ENCODE assay signal across 29 cellular contexts in the genomic region with DNA sequence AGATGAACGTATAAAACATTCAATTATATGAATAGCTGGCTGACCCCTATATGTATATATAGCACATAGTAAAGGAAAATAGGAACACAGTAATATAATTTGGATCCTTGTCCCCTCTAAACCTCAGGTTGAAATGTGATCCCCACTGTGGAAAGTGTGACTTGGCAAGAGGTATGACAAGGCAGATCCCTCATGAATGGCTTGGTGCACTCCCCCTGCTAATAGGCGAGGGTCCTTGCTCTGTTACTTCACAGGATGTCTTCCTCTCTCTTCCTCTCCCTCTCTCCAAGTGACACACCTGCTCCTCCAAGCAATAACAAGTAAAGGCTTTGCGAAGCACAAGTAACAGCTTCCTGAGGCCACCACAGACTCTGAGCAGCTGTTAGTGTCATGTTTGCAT. TPM values are rescaled to one million over a fixed set of nuclear protein-coding genes. Genes with fewer than 3 reads are reported as not detected.
A peak's percentile ranks its signal among the peaks of the same experiment; 100 is the strongest.
DNase-seq lines count a peak whose midpoint lies in the region; ATAC-seq, FAIRE-seq and TF ChIP-seq lines count a peak whose summit lies in the region.
"Had no signal": no experiment of that assay in that cellular context is flagged by ENCODE, and none has a peak within 500 bp of the region (broad histone marks: within the 10 kb centered on the region; RNA-seq: fewer than 3 reads in every experiment).

No MANE protein-coding gene starts in this region.

- peaks cover 65% of the 10 kb centered on the region for H3K4me1 Mint-ChIP-seq in CD8-positive, alpha-beta T cell (ENCODE audit: low read depth)
- peaks cover 63% of the 10 kb centered on the region for H3K4me1 Mint-ChIP-seq in activated naive CD8-positive, alpha-beta T cell treated with anti-CD3 and anti-CD28 coated beads, Interleukin-2, amount 50 U/mL, for 24 hours
- peaks cover 2% of the 10 kb centered on the region for H3K4me1 Mint-ChIP-seq in progenitor cell of endocrine pancreas (ENCODE audit: low read depth)
- H3K4me1 Mint-ChIP-seq: mesothelial cell of epicardium had no signal

- H3K27me3 Mint-ChIP-seq in CD8-positive, alpha-beta T cell (ENCODE audit: low read depth) = no peaks in the 10 kb centered on the region
- H3K27me3 Mint-ChIP-seq in activated naive CD8-positive, alpha-beta T cell treated with anti-CD3 and anti-CD28 coated beads, Interleukin-2, amount 50 U/mL, for 24 hours = no peaks in the 10 kb centered on the region
- no peaks in the 10 kb centered on the region for H3K27me3 Mint-ChIP-seq in progenitor cell of endocrine pancreas
- H3K27me3 Mint-ChIP-seq: activated CD4-positive, alpha-beta T cell treated with anti-CD3 and anti-CD28 coated beads, Interleukin-2, amount 10 ng/mL, durations not matched to agents 7 days and 5 days; naive thymus-derived CD8-positive, alpha-beta T cell had no signal

- intact Hi-C loops in CD8-positive, alpha-beta T cell (cut with DNase I, micrococcal nuclease) = loop anchor here in 1 of 2 experiments (2.0 to 10.0 kb wide), 2 partner anchors 15 to 169 kb away; no protein-coding TSS in a partner anchor

- no peaks in the 10 kb centered on the region for H3K9me3 ChIP-seq in CD8-positive, alpha-beta T cell (ENCODE audit: low read length)
- H3K9me3 ChIP-seq: ovary, right atrium auricular region, testis had no signal

- H3K27ac ChIP-seq in CD8-positive, alpha-beta T cell (ENCODE audit: low read depth, low read length) = no peak overlapping the region
- H3K27ac ChIP-seq: ovary, right atrium auricular region, testis had no signal

- peak overlapping the region; percentile 18 for H3K27ac Mint-ChIP-seq in CD8-positive, alpha-beta T cell
- H3K27ac Mint-ChIP-seq in activated naive CD8-positive, alpha-beta T cell treated with anti-CD3 and anti-CD28 coated beads, Interleukin-2, amount 50 U/mL, for 24 hours = peak overlapping the region; percentile 63
- H3K27ac Mint-ChIP-seq in progenitor cell of endocrine pancreas = peak overlapping the region; percentile 58

- no peaks in the 10 kb centered on the region for H3K27me3 ChIP-seq in CD8-positive, alpha-beta T cell (ENCODE audit: insufficient read depth, low read length)
- H3K27me3 ChIP-seq: ovary, right atrium auricular region, testis had no signal

- H3K9me3 Mint-ChIP-seq in CD8-positive, alpha-beta T cell = no peaks in the 10 kb centered on the region
- no peaks in the 10 kb centered on the region for H3K9me3 Mint-ChIP-seq in activated naive CD8-positive, alpha-beta T cell treated with anti-CD3 and anti-CD28 coated beads, Interleukin-2, amount 50 U/mL, for 24 hours
- H3K9me3 Mint-ChIP-seq in progenitor cell of endocrine pancreas (ENCODE audit: low read depth) = no peaks in the 10 kb centered on the region
- H3K9me3 Mint-ChIP-seq: activated CD4-positive, alpha-beta T cell treated with anti-CD3 and anti-CD28 coated beads, Interleukin-2, amount 10 ng/mL, durations not matched to agents 7 days and 5 days; mesothelial cell of epicardium; naive thymus-derived CD8-positive, alpha-beta T cell had no signal

- peaks cover 44% of the 10 kb centered on the region for H3K4me1 ChIP-seq in CD8-positive, alpha-beta T cell (ENCODE audit: insufficient read depth, low read length)
- H3K4me1 ChIP-seq: testis had no signal

- H3K4me3 ChIP-seq in CD8-positive, alpha-beta T cell (ENCODE audit: low read depth, low read length) = no peak overlapping the region
- H3K4me3 ChIP-seq: ovary, right atrium auricular region, testis had no signal

- TF ChIP-seq CTCF in CD8-positive, alpha-beta T cell (IDR thresholded peaks at IDR 0.05) = no peak
- TF ChIP-seq CTCF in progenitor cell of endocrine pancreas (IDR thresholded peaks at IDR 0.05; ENCODE audit: unreplicated experiment) = no peak
- no peak for TF ChIP-seq CTCF in D721Med (IDR thresholded peaks at IDR 0.05; ENCODE audit: insufficient read depth, missing control alignments)

- H3K4me3 Mint-ChIP-seq in CD8-positive, alpha-beta T cell = no peak overlapping the region
- H3K4me3 Mint-ChIP-seq in activated naive CD8-positive, alpha-beta T cell treated with anti-CD3 and anti-CD28 coated beads, Interleukin-2, amount 50 U/mL, for 24 hours = no peak overlapping the region
- no peak overlapping the region for H3K4me3 Mint-ChIP-seq in progenitor cell of endocrine pancreas (ENCODE audit: low read depth)
- H3K4me3 Mint-ChIP-seq: activated CD4-positive, alpha-beta T cell treated with anti-CD3 and anti-CD28 coated beads, Interleukin-2, amount 10 ng/mL, durations not matched to agents 7 days and 5 days; mesothelial cell of epicardium had no signal

- peaks cover 85% of the 10 kb centered on the region for H3K36me3 Mint-ChIP-seq in CD8-positive, alpha-beta T cell
- H3K36me3 Mint-ChIP-seq in activated naive CD8-positive, alpha-beta T cell treated with anti-CD3 and anti-CD28 coated beads, Interleukin-2, amount 50 U/mL, for 24 hours (ENCODE audit: low read depth) = peaks cover 81% of the 10 kb centered on the region
- H3K36me3 Mint-ChIP-seq in progenitor cell of endocrine pancreas (ENCODE audit: insufficient read depth) = peaks cover 40% of the 10 kb centered on the region

- no peak for DNase-seq in CD8-positive, alpha-beta T cell
- DNase-seq in GF-D8 (lab: John Stamatoyannopoulos, UW) = peak; percentile 2
- DNase-seq in activated naive CD8-positive, alpha-beta T cell treated with anti-CD3 and anti-CD28 coated beads, Interleukin-2, amount 50 U/mL, for 24 hours = no peak
- DNase-seq in progenitor cell of endocrine pancreas (ENCODE audit: low spot score, unreplicated experiment) = no peak
- no peak for DNase-seq in SIG-M5 (lab: John Stamatoyannopoulos, UW)
- DNase-seq in HPDE6-E6E7 (ENCODE audit: extremely low spot score) = no peak
- DNase-seq in D721Med (ENCODE audit: insufficient read length, low spot score) = no peak
- DNase-seq: activated CD4-positive, alpha-beta T cell treated with anti-CD3 and anti-CD28 coated beads, Interleukin-2, amount 10 ng/mL, durations not matched to agents 7 days and 5 days; activated gamma-delta T cell treated with Interleukin-2 at 50 U/mL for 16 hours; amygdala; C1 segment of cervical spinal cord; effector CD4-positive, alpha-beta T cell; IMR-90; kidney; naive thymus-derived CD8-positive, alpha-beta T cell; NCI-H1105 treated with DMSO at 0.1 percent for 48 hours; NCI-H2029; NCI-H2227 treated with DMSO at 0.1 percent for 48 hours; NCI-H69; ovary; Right ventricle myocardium superior; stimulated activated CD4-positive, alpha-beta T cell treated with anti-CD3 and anti-CD28 coated beads, Interleukin-12 subunit alpha, Interleukin-12 subunit beta, amount 100 ng/mL, for 4 hours; stimulated activated CD4-positive, alpha-beta T cell treated with anti-CD3 and anti-CD28 coated beads, Interleukin-4, amount 100 ng/mL, for 1 hour; T-helper 9 cell; testis had no signal

- no peak for FAIRE-seq in D721Med (lab: Jason Lieb, UNC)
- FAIRE-seq: colon, GM12892, kidney had no signal

- CTCF ChIA-PET in CD8-positive, alpha-beta T cell (lab: Charles Lee) = no interaction called here

- H3K36me3 ChIP-seq in CD8-positive, alpha-beta T cell (ENCODE audit: insufficient read depth, low read length) = peaks cover 72% of the 10 kb centered on the region

- ATAC-seq in CD8-positive, alpha-beta T cell = no peak
- ATAC-seq in activated naive CD8-positive, alpha-beta T cell treated with anti-CD3 and anti-CD28 coated beads, Interleukin-2, amount 50 U/mL, for 24 hours = peak; percentile 27
- ATAC-seq: naive thymus-derived CD8-positive, alpha-beta T cell had no signal

- POLR2A ChIA-PET in CD8-positive, alpha-beta T cell (lab: Charles Lee) = interaction anchor here (0.9 to 1.1 kb wide), 2 partner anchors 13 to 19 kb away, joined by 3 to 4 read pairs; no protein-coding TSS in a partner anchor

RNA-seq across cellular contexts. Expression of a gene that starts 16.4 kb away (rescaled TPM):
- total RNA-seq in CD8-positive, alpha-beta T cell = 10 to 100 TPM; 39.2 to 43.8 TPM
- 129 and 140 TPM in 2 replicates for total RNA-seq in progenitor cell of endocrine pancreas

RNA-seq across cellular contexts. Expression of a gene that starts 16.5 kb away (rescaled TPM):
- 10 to 100 TPM; 10.7 to 13.1 TPM for total RNA-seq in CD8-positive, alpha-beta T cell
- total RNA-seq in progenitor cell of endocrine pancreas = 13.7 and 16.8 TPM in 2 replicates

RNA-seq across cellular contexts. Expression of a gene that starts 26.4 kb away (rescaled TPM):
- total RNA-seq in CD8-positive, alpha-beta T cell = 1,000 to 10,000 TPM; 1,168 to 1,202 TPM
- 491 and 515 TPM in 2 replicates for total RNA-seq in progenitor cell of endocrine pancreas

RNA-seq across cellular contexts. Expression of a gene that starts 50.9 kb away (rescaled TPM):
- 100 to 1,000 TPM; 124 to 129 TPM for total RNA-seq in CD8-positive, alpha-beta T cell
- total RNA-seq in progenitor cell of endocrine pancreas = 293 and 298 TPM in 2 replicates

RNA-seq across cellular contexts. Expression of a gene that starts 50.9 kb away (rescaled TPM):
- total RNA-seq in CD8-positive, alpha-beta T cell = 100 to 1,000 TPM in 1 of 2 experiments, 10 to 100 TPM in 1; 97.4 to 102 TPM
- total RNA-seq in progenitor cell of endocrine pancreas = 157 and 161 TPM in 2 replicates
